16 cellular contexts compared by ENCODE assay signal in the genomic region with DNA sequence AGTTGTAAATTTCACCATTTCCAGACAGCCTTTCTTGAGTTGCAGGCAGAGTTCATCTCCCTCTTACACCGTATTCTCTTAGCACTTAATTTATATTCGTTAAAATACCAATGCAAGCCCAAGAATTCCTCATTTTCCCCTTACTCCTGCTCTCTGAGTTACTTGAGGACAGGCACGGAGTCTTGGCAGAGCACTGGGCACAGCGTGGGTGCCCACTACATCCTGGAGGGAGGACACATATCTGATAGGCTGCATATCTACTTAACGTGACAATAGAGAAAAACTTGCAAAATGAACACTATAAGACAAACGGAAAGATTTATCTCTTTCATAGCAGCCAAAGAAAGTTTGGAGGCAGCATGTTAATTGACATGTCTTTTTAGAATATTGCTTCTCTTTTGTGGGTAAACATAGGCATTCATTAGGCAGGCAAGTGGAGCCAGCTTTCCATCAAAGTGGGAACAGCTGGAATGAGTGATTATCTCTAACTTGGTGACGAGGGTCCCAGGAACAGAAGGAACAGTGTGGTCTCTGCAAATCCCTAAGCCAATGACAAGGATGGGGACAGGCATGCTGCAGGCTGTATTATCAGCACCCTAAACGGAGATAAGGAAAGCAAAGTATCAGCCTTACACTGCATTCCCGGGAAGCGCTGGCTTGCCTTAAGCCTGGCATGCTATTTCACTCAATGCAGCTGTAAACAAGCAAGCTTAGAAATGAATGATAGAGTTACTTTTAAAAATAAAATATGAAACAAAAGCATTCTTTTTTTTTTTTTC.
A peak's percentile ranks its signal among the peaks of the same experiment; 100 is the strongest.
DNase-seq lines count a peak whose midpoint lies in the region; ATAC-seq and TF ChIP-seq lines count a peak whose summit lies in the region.
"Had no signal": no experiment of that assay in that cellular context is flagged by ENCODE, and none has a peak within 500 bp of the region (broad histone marks: within the 10 kb centered on the region; RNA-seq: fewer than 3 reads in every experiment).

No MANE protein-coding gene starts in this region.

- 22% methylated on average over 10 of the region's 10 CpGs for WGBS in right cardiac atrium
- 65 to 81% methylated on average over 10 of the region's 10 CpGs for WGBS in endodermal cell (ENCODE audit: insufficient coverage in 1 of 2, insufficient read length in 1 of 2), 2 experiments
- WGBS in mesendoderm (ENCODE audit: extremely low coverage, insufficient coverage, low lambda C conversion rate) = no CpG with 5 or more reads among the region's 10 CpGs
- WGBS in suprapubic skin = 60% methylated on average over 10 of the region's 10 CpGs

- no peak overlapping the region for H3K23ac ChIP-seq in mesendoderm (ENCODE audit: low read length)

- H3K27me3 ChIP-seq in right cardiac atrium (ENCODE audit: control insufficient read depth, insufficient read depth) = no peaks in the 10 kb centered on the region
- peaks cover 42% of the 10 kb centered on the region for H3K27me3 ChIP-seq in left ventricle myocardium inferior (ENCODE audit: low read depth)
- no peaks in the 10 kb centered on the region for H3K27me3 ChIP-seq in endodermal cell (ENCODE audit: control insufficient read depth, insufficient read depth, low read length, poor library complexity, severe bottlenecking)
- H3K27me3 ChIP-seq in mesendoderm (ENCODE audit: insufficient read depth, low read length, poor library complexity) = no peaks in the 10 kb centered on the region
- no peaks in the 10 kb centered on the region for H3K27me3 ChIP-seq in suprapubic skin

- H3K27ac ChIP-seq in right cardiac atrium (ENCODE audit: low read length) (no peak overlapping the region), left ventricle myocardium inferior (replicated peaks) (no peak overlapping the region), endodermal cell (ENCODE audit: low read depth, low read length) (no peak overlapping the region), mesendoderm (ENCODE audit: low read depth, low read length) (no peak overlapping the region), suprapubic skin (no peak overlapping the region)

- peaks cover 29% of the 10 kb centered on the region for H3K9me3 Mint-ChIP-seq in endodermal cell

- TF ChIP-seq POLR2A in suprapubic skin (IDR thresholded peaks at IDR 0.05) = no peak

- H3K9me3 ChIP-seq in right cardiac atrium (ENCODE audit: control insufficient read depth, low read length) (no peaks in the 10 kb centered on the region), left ventricle myocardium inferior (replicated peaks) (peaks cover 15% of the 10 kb centered on the region), endodermal cell (ENCODE audit: control insufficient read depth, low read length) (peaks cover 12% of the 10 kb centered on the region), suprapubic skin (peaks cover 5% of the 10 kb centered on the region)

- peak; percentile 28 to 80 for ATAC-seq in right cardiac atrium
- ATAC-seq: GM12878 had no signal

- peak in 1 of 3 donors; percentile 44 for DNase-seq in right cardiac atrium
- DNase-seq in left ventricle myocardium inferior = no peak
- peak; percentile 62 for DNase-seq in endodermal cell
- peak; percentile 90 for DNase-seq in mesendoderm
- DNase-seq in dedifferentiated amniotic fluid mesenchymal stem cell (ENCODE audit: extremely low spot score) = no peak
- no peak for DNase-seq in AG08396 (ENCODE audit: low spot score)
- DNase-seq in suprapubic skin (ENCODE audit: low spot score in 2 of 2) = no peak
- DNase-seq in GOT3 (lab: John Stamatoyannopoulos, UW) = no peak
- DNase-seq: ACHN; C1 segment of cervical spinal cord; Calu3; CD4-positive, alpha-beta T cell; DMS 273 treated with DMSO at 0.1 percent for 48 hours; HCEC 1CT had no signal

- H2AK5ac ChIP-seq in mesendoderm (ENCODE audit: low read length) = no peak overlapping the region

- no peak overlapping the region for H3K4me2 ChIP-seq in mesendoderm (ENCODE audit: low read length)

- H3K79me1 ChIP-seq in mesendoderm (ENCODE audit: low read length) = no peaks in the 10 kb centered on the region

- no peak for TF ChIP-seq CTCF in left ventricle myocardium inferior (IDR thresholded peaks at IDR 0.05; ENCODE audit: borderline replicate concordance)
- TF ChIP-seq CTCF in endodermal cell (conservative IDR thresholded peaks at IDR 0.05) = no peak
- TF ChIP-seq CTCF in suprapubic skin (IDR thresholded peaks at IDR 0.05) = no peak

- H2BK120ac ChIP-seq in mesendoderm (ENCODE audit: low read depth, low read length) = no peak overlapping the region

- H3K4me3 ChIP-seq in right cardiac atrium (ENCODE audit: low read length) (no peak overlapping the region), left ventricle myocardium inferior (no peak overlapping the region), endodermal cell (ENCODE audit: low read length) (peak overlapping the region; percentile 41), mesendoderm (ENCODE audit: low read length) (no peak overlapping the region), suprapubic skin (no peak overlapping the region)
- H3K4me3 ChIP-seq: GM12878 had no signal

- peak overlapping the region; percentile 20 for H3K9ac ChIP-seq in endodermal cell (ENCODE audit: extremely low read depth, low read length, poor library complexity, severe bottlenecking)
- no peak overlapping the region for H3K9ac ChIP-seq in mesendoderm (ENCODE audit: low read length)

- peak overlapping the region; percentile 57 for H2BK15ac ChIP-seq in mesendoderm (replicated peaks; ENCODE audit: low read depth)

- H4K8ac ChIP-seq in mesendoderm (ENCODE audit: low read depth, low read length) = peak overlapping the region; percentile 1

- H3K27ac Mint-ChIP-seq in endodermal cell = no peak overlapping the region
- H3K27ac Mint-ChIP-seq: B cell; CD4-positive, alpha-beta T cell had no signal

- intact Hi-C loops in right cardiac atrium (cut with DNase I) (no loop called here), left ventricle myocardium inferior (cut with micrococcal nuclease) (no loop called here)

- H3K36me3 ChIP-seq in left ventricle myocardium inferior (no peaks in the 10 kb centered on the region), endodermal cell (ENCODE audit: control insufficient read depth, insufficient read depth, low read length) (no peaks in the 10 kb centered on the region), mesendoderm (ENCODE audit: control insufficient read depth, insufficient read depth, low read length) (no peaks in the 10 kb centered on the region), suprapubic skin (no peaks in the 10 kb centered on the region)

- no peak overlapping the region for H4K5ac ChIP-seq in mesendoderm (ENCODE audit: low read length)

- H3K79me2 ChIP-seq in mesendoderm (ENCODE audit: control insufficient read depth, insufficient read depth, low read length) = no peaks in the 10 kb centered on the region

- H3K36me3 Mint-ChIP-seq in endodermal cell (ENCODE audit: low read depth) = peaks cover 6% of the 10 kb centered on the region

- H3K4ac ChIP-seq in mesendoderm (ENCODE audit: low read depth, low read length) = no peak overlapping the region

- no peak overlapping the region for H3K18ac ChIP-seq in mesendoderm (ENCODE audit: low read length)

- H3K4me1 Mint-ChIP-seq in endodermal cell = peaks cover 22% of the 10 kb centered on the region
- H3K4me1 Mint-ChIP-seq: B cell had no signal

- H3K4me3 Mint-ChIP-seq in endodermal cell = no peak overlapping the region
- H3K4me3 Mint-ChIP-seq: B cell; CD4-positive, alpha-beta T cell had no signal

- H3K27me3 Mint-ChIP-seq in endodermal cell (ENCODE audit: insufficient read depth) = no peaks in the 10 kb centered on the region

- H3K56ac ChIP-seq in mesendoderm (ENCODE audit: low read length) = no peak overlapping the region

- TF ChIP-seq EP300 in suprapubic skin (IDR thresholded peaks at IDR 0.05) = no peak

- H3K4me1 ChIP-seq in right cardiac atrium (ENCODE audit: control insufficient read depth, insufficient read depth, low read length) (peaks cover 1% of the 10 kb centered on the region), left ventricle myocardium inferior (peaks cover 8% of the 10 kb centered on the region), endodermal cell (ENCODE audit: control insufficient read depth, insufficient read depth, low read length) (peaks cover 11% of the 10 kb centered on the region), mesendoderm (ENCODE audit: control insufficient read depth, low read depth, low read length) (peaks cover 4% of the 10 kb centered on the region), suprapubic skin (no peaks in the 10 kb centered on the region)

- H2BK5ac ChIP-seq in mesendoderm (ENCODE audit: low read length) = no peak overlapping the region

Comparison
In these comparisons a context has a peak if more than half of its experiments do, and no peak if none do; other contexts are left out.
1. DNase-seq: peak in endodermal cell (single experiment) and mesendoderm (single experiment); none in left ventricle myocardium inferior (single experiment), dedifferentiated amniotic fluid mesenchymal stem cell (single experiment), AG08396 (single experiment), suprapubic skin (0 of 2) and GOT3 (single experiment).